1 cellular context compared by ENCODE assay signal in the genomic region with DNA sequence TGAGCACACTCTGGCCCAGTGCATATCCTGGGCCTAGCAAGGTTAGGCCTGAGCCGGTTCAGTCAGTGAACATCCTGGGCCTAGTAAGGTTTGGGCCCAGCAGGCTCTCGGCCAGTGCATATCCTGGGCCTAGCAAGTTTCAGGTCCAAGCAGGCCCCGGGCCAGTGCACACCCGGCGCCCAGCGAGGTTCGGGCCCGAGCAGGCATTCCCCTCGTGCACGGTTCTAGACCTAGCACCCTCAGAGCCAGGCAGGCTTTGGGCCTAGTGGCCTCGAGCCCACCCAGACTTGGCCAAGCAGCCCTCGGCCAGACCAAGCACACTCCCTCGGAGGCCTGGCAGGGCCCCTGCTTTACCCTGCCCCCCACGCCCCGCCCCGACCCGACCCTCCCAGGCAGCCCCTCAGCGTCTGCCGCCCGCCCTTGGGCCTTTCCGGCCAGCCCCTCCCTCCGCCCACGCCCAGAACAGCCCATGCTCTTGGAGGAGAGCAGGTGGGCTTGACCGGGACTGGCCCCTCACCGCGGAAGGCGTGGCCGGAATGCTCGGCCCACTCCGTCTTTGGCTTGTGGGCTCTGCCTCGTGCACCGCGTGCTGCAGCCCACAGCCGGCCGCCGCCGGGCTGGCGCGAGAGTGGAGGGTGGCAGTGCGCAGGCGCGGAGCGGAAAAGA.
TF ChIP-seq lines count a peak whose summit lies in the region.

A gene with protein sequence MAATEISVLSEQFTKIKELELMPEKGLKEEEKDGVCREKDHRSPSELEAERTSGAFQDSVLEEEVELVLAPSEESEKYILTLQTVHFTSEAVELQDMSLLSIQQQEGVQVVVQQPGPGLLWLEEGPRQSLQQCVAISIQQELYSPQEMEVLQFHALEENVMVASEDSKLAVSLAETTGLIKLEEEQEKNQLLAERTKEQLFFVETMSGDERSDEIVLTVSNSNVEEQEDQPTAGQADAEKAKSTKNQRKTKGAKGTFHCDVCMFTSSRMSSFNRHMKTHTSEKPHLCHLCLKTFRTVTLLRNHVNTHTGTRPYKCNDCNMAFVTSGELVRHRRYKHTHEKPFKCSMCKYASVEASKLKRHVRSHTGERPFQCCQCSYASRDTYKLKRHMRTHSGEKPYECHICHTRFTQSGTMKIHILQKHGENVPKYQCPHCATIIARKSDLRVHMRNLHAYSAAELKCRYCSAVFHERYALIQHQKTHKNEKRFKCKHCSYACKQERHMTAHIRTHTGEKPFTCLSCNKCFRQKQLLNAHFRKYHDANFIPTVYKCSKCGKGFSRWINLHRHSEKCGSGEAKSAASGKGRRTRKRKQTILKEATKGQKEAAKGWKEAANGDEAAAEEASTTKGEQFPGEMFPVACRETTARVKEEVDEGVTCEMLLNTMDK (minus strand): TSS at position 630 of the 666 bp plus-strand sequence. CDS start 935 bp downstream, outside the sequence.

TF ChIP-seq in K562, 482 proteins besides CTCF, POLR2A, EP300 and RAD21 (continued from another document):
- no peak for TF ChIP-seq BRF1 (IDR thresholded peaks at IDR 0.05; ENCODE audit: borderline replicate concordance, extremely low read depth, insufficient read length)
- peak; percentile 51; the same call in 1 of the 2 replicates for TF ChIP-seq ZNF584 (CRISPR knock-in tag; IDR thresholded peaks at IDR 0.05; ENCODE audit: low read depth)
- no peak for TF ChIP-seq PHTF2 (CRISPR knock-in tag; IDR thresholded peaks at IDR 0.05)
- TF ChIP-seq SMAD1 (IDR thresholded peaks at IDR 0.05; ENCODE audit: low read depth, low read length, partially characterized antibody) = peak; percentile 21
- no peak for TF ChIP-seq MEIS2 (IDR thresholded peaks at IDR 0.05; ENCODE audit: partially characterized antibody)
- TF ChIP-seq ZNF830 (CRISPR knock-in tag; IDR thresholded peaks at IDR 0.05) = peak; percentile 6; the same call in 1 of the 2 replicates
- peak; percentile 82 for TF ChIP-seq BHLHE40 (IDR thresholded peaks at IDR 0.05; ENCODE audit: low read length)
- no peak for TF ChIP-seq JUNB (CRISPR knock-in tag; conservative IDR thresholded peaks at IDR 0.05)
- TF ChIP-seq ZNF354B (CRISPR knock-in tag; IDR thresholded peaks at IDR 0.05) = no peak
- peak; percentile 15 for TF ChIP-seq TBP (optimal IDR thresholded peaks at IDR 0.05; ENCODE audit: low read depth, low read length)
- TF ChIP-seq ZNF263 (CRISPR knock-in tag; IDR thresholded peaks at IDR 0.05; ENCODE audit: borderline replicate concordance) = 0 out of 2 replicates have a peak, but pooled peaks have one; percentile 5
- peak; percentile 95 to 99 for TF ChIP-seq E2F6 (IDR thresholded peaks at IDR 0.05; ENCODE audit: borderline replicate concordance in 1 of 2, extremely low read depth in 1 of 2, insufficient read depth in 1 of 2, insufficient read length in 1 of 2, low read depth in 1 of 2, low read length in 1 of 2, poor library complexity in 1 of 2, severe bottlenecking in 1 of 2)
